Comparison of ENCODE assay signal across 2 cellular contexts in the genomic region with DNA sequence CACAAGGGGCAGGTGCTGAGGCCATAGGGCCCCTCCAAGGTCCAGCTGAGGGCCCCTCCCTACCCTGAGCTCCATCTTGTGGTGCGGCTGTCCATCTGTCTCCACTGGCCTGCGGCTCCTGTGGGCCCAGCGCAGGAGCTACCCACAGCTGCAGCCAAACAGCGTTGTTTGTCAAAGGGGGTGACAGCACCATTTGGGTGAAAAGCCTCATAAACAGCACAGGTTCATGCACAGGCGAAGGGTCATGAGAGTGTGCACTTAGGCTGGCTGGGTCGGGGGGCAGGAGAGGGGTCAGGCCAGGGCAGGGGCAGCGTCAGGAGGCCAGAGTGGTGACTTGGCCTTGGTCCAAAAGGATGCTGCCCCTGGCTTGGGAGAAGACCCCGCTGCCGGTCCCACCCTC.
TF ChIP-seq lines count a peak whose summit lies in the region.

No MANE protein-coding gene starts in this region.

TF ChIP-seq in liver, 16 proteins besides CTCF, POLR2A, EP300 and RAD21 (continued from another document):
- TF ChIP-seq, protein P1, sequence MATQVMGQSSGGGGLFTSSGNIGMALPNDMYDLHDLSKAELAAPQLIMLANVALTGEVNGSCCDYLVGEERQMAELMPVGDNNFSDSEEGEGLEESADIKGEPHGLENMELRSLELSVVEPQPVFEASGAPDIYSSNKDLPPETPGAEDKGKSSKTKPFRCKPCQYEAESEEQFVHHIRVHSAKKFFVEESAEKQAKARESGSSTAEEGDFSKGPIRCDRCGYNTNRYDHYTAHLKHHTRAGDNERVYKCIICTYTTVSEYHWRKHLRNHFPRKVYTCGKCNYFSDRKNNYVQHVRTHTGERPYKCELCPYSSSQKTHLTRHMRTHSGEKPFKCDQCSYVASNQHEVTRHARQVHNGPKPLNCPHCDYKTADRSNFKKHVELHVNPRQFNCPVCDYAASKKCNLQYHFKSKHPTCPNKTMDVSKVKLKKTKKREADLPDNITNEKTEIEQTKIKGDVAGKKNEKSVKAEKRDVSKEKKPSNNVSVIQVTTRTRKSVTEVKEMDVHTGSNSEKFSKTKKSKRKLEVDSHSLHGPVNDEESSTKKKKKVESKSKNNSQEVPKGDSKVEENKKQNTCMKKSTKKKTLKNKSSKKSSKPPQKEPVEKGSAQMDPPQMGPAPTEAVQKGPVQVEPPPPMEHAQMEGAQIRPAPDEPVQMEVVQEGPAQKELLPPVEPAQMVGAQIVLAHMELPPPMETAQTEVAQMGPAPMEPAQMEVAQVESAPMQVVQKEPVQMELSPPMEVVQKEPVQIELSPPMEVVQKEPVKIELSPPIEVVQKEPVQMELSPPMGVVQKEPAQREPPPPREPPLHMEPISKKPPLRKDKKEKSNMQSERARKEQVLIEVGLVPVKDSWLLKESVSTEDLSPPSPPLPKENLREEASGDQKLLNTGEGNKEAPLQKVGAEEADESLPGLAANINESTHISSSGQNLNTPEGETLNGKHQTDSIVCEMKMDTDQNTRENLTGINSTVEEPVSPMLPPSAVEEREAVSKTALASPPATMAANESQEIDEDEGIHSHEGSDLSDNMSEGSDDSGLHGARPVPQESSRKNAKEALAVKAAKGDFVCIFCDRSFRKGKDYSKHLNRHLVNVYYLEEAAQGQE (IDR thresholded peaks at IDR 0.05), result no peak
- no peak for TF ChIP-seq EGR1 (IDR thresholded peaks at IDR 0.05; ENCODE audit: low read depth in 2 of 2)
- TF ChIP-seq, protein P2, sequence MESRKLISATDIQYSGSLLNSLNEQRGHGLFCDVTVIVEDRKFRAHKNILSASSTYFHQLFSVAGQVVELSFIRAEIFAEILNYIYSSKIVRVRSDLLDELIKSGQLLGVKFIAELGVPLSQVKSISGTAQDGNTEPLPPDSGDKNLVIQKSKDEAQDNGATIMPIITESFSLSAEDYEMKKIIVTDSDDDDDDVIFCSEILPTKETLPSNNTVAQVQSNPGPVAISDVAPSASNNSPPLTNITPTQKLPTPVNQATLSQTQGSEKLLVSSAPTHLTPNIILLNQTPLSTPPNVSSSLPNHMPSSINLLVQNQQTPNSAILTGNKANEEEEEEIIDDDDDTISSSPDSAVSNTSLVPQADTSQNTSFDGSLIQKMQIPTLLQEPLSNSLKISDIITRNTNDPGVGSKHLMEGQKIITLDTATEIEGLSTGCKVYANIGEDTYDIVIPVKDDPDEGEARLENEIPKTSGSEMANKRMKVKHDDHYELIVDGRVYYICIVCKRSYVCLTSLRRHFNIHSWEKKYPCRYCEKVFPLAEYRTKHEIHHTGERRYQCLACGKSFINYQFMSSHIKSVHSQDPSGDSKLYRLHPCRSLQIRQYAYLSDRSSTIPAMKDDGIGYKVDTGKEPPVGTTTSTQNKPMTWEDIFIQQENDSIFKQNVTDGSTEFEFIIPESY (IDR thresholded peaks at IDR 0.05), result no peak
- no peak for TF ChIP-seq GABPA (IDR thresholded peaks at IDR 0.05 in 1 of 2, conservative IDR thresholded peaks at IDR 0.05 in 1 of 2)
- no peak for TF ChIP-seq SP1 (IDR thresholded peaks at IDR 0.05)

TF ChIP-seq in SK-N-SH treated with all-trans-retinoic acid at 6 μM for 48 hours, 23 proteins besides CTCF, POLR2A, EP300 and RAD21 (continued from another document):
- TF ChIP-seq, protein P3, sequence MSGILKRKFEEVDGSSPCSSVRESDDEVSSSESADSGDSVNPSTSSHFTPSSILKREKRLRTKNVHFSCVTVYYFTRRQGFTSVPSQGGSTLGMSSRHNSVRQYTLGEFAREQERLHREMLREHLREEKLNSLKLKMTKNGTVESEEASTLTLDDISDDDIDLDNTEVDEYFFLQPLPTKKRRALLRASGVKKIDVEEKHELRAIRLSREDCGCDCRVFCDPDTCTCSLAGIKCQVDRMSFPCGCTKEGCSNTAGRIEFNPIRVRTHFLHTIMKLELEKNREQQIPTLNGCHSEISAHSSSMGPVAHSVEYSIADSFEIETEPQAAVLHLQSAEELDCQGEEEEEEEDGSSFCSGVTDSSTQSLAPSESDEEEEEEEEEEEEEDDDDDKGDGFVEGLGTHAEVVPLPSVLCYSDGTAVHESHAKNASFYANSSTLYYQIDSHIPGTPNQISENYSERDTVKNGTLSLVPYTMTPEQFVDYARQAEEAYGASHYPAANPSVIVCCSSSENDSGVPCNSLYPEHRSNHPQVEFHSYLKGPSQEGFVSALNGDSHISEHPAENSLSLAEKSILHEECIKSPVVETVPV (CRISPR knock-in tag; IDR thresholded peaks at IDR 0.05), result no peak
- no peak for TF ChIP-seq ZNF70 (CRISPR knock-in tag; IDR thresholded peaks at IDR 0.05)
- TF ChIP-seq RARB (CRISPR knock-in tag; IDR thresholded peaks at IDR 0.05), result no peak
- TF ChIP-seq, protein P4, sequence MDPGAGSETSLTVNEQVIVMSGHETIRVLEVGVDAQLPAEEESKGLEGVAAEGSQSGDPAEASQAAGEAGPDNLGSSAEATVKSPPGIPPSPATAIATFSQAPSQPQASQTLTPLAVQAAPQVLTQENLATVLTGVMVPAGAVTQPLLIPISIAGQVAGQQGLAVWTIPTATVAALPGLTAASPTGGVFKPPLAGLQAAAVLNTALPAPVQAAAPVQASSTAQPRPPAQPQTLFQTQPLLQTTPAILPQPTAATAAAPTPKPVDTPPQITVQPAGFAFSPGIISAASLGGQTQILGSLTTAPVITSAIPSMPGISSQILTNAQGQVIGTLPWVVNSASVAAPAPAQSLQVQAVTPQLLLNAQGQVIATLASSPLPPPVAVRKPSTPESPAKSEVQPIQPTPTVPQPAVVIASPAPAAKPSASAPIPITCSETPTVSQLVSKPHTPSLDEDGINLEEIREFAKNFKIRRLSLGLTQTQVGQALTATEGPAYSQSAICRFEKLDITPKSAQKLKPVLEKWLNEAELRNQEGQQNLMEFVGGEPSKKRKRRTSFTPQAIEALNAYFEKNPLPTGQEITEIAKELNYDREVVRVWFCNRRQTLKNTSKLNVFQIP (CRISPR knock-in tag; IDR thresholded peaks at IDR 0.05; ENCODE audit: borderline replicate concordance, low read depth), result no peak
- TF ChIP-seq, protein P5, sequence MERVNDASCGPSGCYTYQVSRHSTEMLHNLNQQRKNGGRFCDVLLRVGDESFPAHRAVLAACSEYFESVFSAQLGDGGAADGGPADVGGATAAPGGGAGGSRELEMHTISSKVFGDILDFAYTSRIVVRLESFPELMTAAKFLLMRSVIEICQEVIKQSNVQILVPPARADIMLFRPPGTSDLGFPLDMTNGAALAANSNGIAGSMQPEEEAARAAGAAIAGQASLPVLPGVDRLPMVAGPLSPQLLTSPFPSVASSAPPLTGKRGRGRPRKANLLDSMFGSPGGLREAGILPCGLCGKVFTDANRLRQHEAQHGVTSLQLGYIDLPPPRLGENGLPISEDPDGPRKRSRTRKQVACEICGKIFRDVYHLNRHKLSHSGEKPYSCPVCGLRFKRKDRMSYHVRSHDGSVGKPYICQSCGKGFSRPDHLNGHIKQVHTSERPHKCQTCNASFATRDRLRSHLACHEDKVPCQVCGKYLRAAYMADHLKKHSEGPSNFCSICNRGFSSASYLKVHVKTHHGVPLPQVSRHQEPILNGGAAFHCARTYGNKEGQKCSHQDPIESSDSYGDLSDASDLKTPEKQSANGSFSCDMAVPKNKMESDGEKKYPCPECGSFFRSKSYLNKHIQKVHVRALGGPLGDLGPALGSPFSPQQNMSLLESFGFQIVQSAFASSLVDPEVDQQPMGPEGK (CRISPR knock-in tag; IDR thresholded peaks at IDR 0.05; ENCODE audit: borderline replicate concordance), result no peak
- TF ChIP-seq ZC3H10 (CRISPR knock-in tag; IDR thresholded peaks at IDR 0.05), result no peak
- no peak for TF ChIP-seq TOX (CRISPR knock-in tag; IDR thresholded peaks at IDR 0.05; ENCODE audit: borderline replicate concordance)
- no peak for TF ChIP-seq ISL1 (CRISPR knock-in tag; IDR thresholded peaks at IDR 0.05)
